In genomic region chr9:133352635-133353340, GRCh38 we compare ENCODE assay signal across 8 cellular contexts. TPM values are rescaled to one million over a fixed set of nuclear protein-coding genes. Genes with fewer than 3 reads are reported as not detected.
A peak's percentile ranks its signal among the peaks of the same experiment; 100 is the strongest.
DNase-seq lines count a peak whose midpoint lies in the region; ATAC-seq and TF ChIP-seq lines count a peak whose summit lies in the region.
"Had no signal": no experiment of that assay in that cellular context is flagged by ENCODE, and none has a peak within 500 bp of the region (broad histone marks: within the 10 kb centered on the region; RNA-seq: fewer than 3 reads in every experiment).

No MANE protein-coding gene starts in this region.

- intact Hi-C loops in lower lobe of right lung (cut with DNase I), result no loop called here

- H3K9me3 ChIP-seq in lower lobe of right lung, result no peaks in the 10 kb centered on the region
- H3K9me3 ChIP-seq: esophagus squamous epithelium had no signal

- H3K4me1 ChIP-seq in lower lobe of right lung, result peaks cover 43% of the 10 kb centered on the region

- no peak overlapping the region for H3K27ac ChIP-seq in lower lobe of right lung

- peaks cover 17% of the 10 kb centered on the region for H3K9me3 Mint-ChIP-seq in glutamatergic neuron (ENCODE audit: unreplicated experiment)

- peaks cover 17% of the 10 kb centered on the region for H3K36me3 Mint-ChIP-seq in glutamatergic neuron (ENCODE audit: unreplicated experiment)

- H3K4me3 ChIP-seq in lower lobe of right lung, result no peak overlapping the region
- H3K4me3 ChIP-seq: esophagus squamous epithelium had no signal

- H3K27ac Mint-ChIP-seq in glutamatergic neuron (ENCODE audit: unreplicated experiment), result peak overlapping the region; percentile 55

- H3K27me3 ChIP-seq in lower lobe of right lung (ENCODE audit: low read depth), result no peaks in the 10 kb centered on the region
- H3K27me3 ChIP-seq: esophagus squamous epithelium had no signal

- peaks cover 58% of the 10 kb centered on the region for H3K36me3 ChIP-seq in lower lobe of right lung

- H3K4me3 Mint-ChIP-seq in glutamatergic neuron (ENCODE audit: unreplicated experiment), result peak overlapping the region; percentile 9

- no peak for ATAC-seq in GM19351 (IDR thresholded peaks at IDR 0.05; ENCODE audit: unreplicated experiment)
- ATAC-seq in lower lobe of right lung, result no peak

- peaks cover 22% of the 10 kb centered on the region for H3K4me1 Mint-ChIP-seq in glutamatergic neuron (ENCODE audit: low read depth, unreplicated experiment)

- H3K27me3 Mint-ChIP-seq in glutamatergic neuron (ENCODE audit: unreplicated experiment), result peaks cover 6% of the 10 kb centered on the region

- no peak for TF ChIP-seq CTCF in glutamatergic neuron (IDR thresholded peaks at IDR 0.05; ENCODE audit: partially characterized antibody, unreplicated experiment)
- TF ChIP-seq CTCF in lower lobe of right lung (IDR thresholded peaks at IDR 0.05), result no peak

- DNase-seq in DMS 273 (lab: John Stamatoyannopoulos, UW; ENCODE audit: unreplicated experiment) (peak; percentile 59), DMS 273 treated with DMSO at 0.1 percent for 48 hours (lab: John Stamatoyannopoulos, UW) (no peak), MV-4-11 (lab: John Stamatoyannopoulos, UW) (peak; percentile 17), glutamatergic neuron (no peak), lower lobe of right lung (no peak)
- DNase-seq: esophagus squamous epithelium, occipital lobe had no signal

RNA-seq across cellular contexts. Expression of gene SURF1, which starts 3.5 kb away (rescaled TPM):
- total RNA-seq in glutamatergic neuron (ENCODE audit: unreplicated experiment), result 56.1 TPM
- 49.4 TPM for total RNA-seq in lower lobe of right lung

RNA-seq across cellular contexts. Expression of gene SURF2, which starts 3.6 kb away (rescaled TPM):
- total RNA-seq in glutamatergic neuron (ENCODE audit: unreplicated experiment) (24.0 TPM), lower lobe of right lung (15.2 TPM)

RNA-seq across cellular contexts. Expression of gene RPL7A, which starts 4.8 kb away (rescaled TPM):
- total RNA-seq in glutamatergic neuron (ENCODE audit: unreplicated experiment), result 1,442 TPM
- 1,397 TPM for total RNA-seq in lower lobe of right lung

RNA-seq across cellular contexts. Expression of gene MED22, which starts 4.9 kb away (rescaled TPM):
- total RNA-seq in glutamatergic neuron (ENCODE audit: unreplicated experiment) (35.7 TPM), lower lobe of right lung (24.4 TPM)

RNA-seq across cellular contexts. Expression of gene SURF6, which starts 16.8 kb away (rescaled TPM):
- total RNA-seq in glutamatergic neuron (ENCODE audit: unreplicated experiment), result 15.0 TPM
- 15.2 TPM for total RNA-seq in lower lobe of right lung

Comparison
In these comparisons a context has a peak if more than half of its experiments do, and no peak if none do; other contexts are left out.
1. DNase-seq: peak in DMS 273 (single experiment) and MV-4-11 (single experiment); none in DMS 273 treated with DMSO at 0.1 percent for 48 hours (single experiment), glutamatergic neuron (single experiment) and lower lobe of right lung (single experiment).